18 cellular contexts compared by ENCODE assay signal in genomic region chr5:157088342-157088990, GRCh38. TPM values are rescaled to one million over a fixed set of nuclear protein-coding genes. Genes with fewer than 3 reads are reported as not detected.
DNase-seq lines count a peak whose midpoint lies in the region; ATAC-seq lines count a peak whose summit lies in the region.
"Had no signal": no experiment of that assay in that cellular context is flagged by ENCODE, and none has a peak within 500 bp of the region (broad histone marks: within the 10 kb centered on the region; RNA-seq: fewer than 3 reads in every experiment).

No MANE protein-coding gene starts in this region.

- H3K27ac Mint-ChIP-seq in immature natural killer cell, result peak overlapping the region; percentile 49 to 79 (median 68)
- H3K27ac Mint-ChIP-seq: activated naive CD4-positive, alpha-beta T cell treated with anti-CD3 and anti-CD28 coated beads, Interleukin-2, amount 50 U/mL, for 24 hours; neural progenitor cell had no signal

- ATAC-seq in GM18867 (IDR thresholded peaks at IDR 0.05; ENCODE audit: unreplicated experiment) (peak; percentile 78), GM21515 (IDR thresholded peaks at IDR 0.05; ENCODE audit: unreplicated experiment) (peak; percentile 84), HG03064 (IDR thresholded peaks at IDR 0.05; ENCODE audit: low read depth, unreplicated experiment) (peak; percentile 82)
- ATAC-seq: heart left ventricle, left lung had no signal

- no peak for DNase-seq in immature natural killer cell
- DNase-seq in epidermal melanocyte (ENCODE audit: insufficient read length, low spot score), result no peak
- no peak for DNase-seq in NK-92 (lab: John Stamatoyannopoulos, UW; ENCODE audit: unreplicated experiment)
- DNase-seq in activated T-cell treated with anti-CD3 and anti-CD28 coated beads for 4 hours, result no peak
- DNase-seq in activated T-cell treated with anti-CD3 and anti-CD28 coated beads, Interleukin-2, amount 50 U/mL, for 48 hours, result no peak
- DNase-seq: activated CD8-positive, alpha-beta memory T cell treated with anti-CD3 and anti-CD28 coated beads for 24 hours; heart left ventricle; IMR-90; left lung; NCI-H524 treated with DMSO at 0.1 percent for 48 hours; testis had no signal

- no peak overlapping the region for H3K4me3 Mint-ChIP-seq in immature natural killer cell
- H3K4me3 Mint-ChIP-seq: activated naive CD4-positive, alpha-beta T cell treated with anti-CD3 and anti-CD28 coated beads, Interleukin-2, amount 50 U/mL, for 24 hours; neural progenitor cell had no signal

- H3K36me3 Mint-ChIP-seq in immature natural killer cell, result peaks cover 29 to 56% (median 40%) of the 10 kb centered on the region in 3 donors
- H3K36me3 Mint-ChIP-seq: neural progenitor cell had no signal

- no peaks in the 10 kb centered on the region for H3K9me3 Mint-ChIP-seq in immature natural killer cell
- H3K9me3 Mint-ChIP-seq: activated naive CD4-positive, alpha-beta T cell treated with anti-CD3 and anti-CD28 coated beads, Interleukin-2, amount 50 U/mL, for 24 hours had no signal

- peaks cover 0 to 1% (median 0%) of the 10 kb centered on the region in 3 donors for H3K27me3 Mint-ChIP-seq in immature natural killer cell (ENCODE audit: low read depth in 3 of 3)
- H3K27me3 Mint-ChIP-seq: activated naive CD4-positive, alpha-beta T cell treated with anti-CD3 and anti-CD28 coated beads, Interleukin-2, amount 50 U/mL, for 24 hours had no signal

- H3K4me1 Mint-ChIP-seq in immature natural killer cell, result peaks cover 4 to 12% of the 10 kb centered on the region in 2 donors
- H3K4me1 Mint-ChIP-seq: neural progenitor cell had no signal

RNA-seq across cellular contexts. Expression of gene HAVCR2, which starts 20.4 kb away (rescaled TPM):
- 100 to 1,000 TPM; 101 to 167 (median 130) TPM for polyA plus RNA-seq in immature natural killer cell
- polyA plus RNA-seq: BJ, endothelial cell of umbilical vein had no signal

RNA-seq across cellular contexts. Expression of gene HAVCR1, which starts 29.6 kb away (rescaled TPM):
- polyA plus RNA-seq in immature natural killer cell, result under 1 TPM in 1 of 3 donors, not detected in 2; 0.59 TPM
- polyA plus RNA-seq: BJ, endothelial cell of umbilical vein, heart left ventricle, IMR-90 had no signal

RNA-seq across cellular contexts. Expression of gene MED7, which starts 54.2 kb away (rescaled TPM):
- 10 to 100 TPM; 14.6 to 17.9 (median 16.7) TPM for polyA plus RNA-seq in immature natural killer cell
